Comparison of ENCODE assay signal across 1 cellular context in the genomic region with DNA sequence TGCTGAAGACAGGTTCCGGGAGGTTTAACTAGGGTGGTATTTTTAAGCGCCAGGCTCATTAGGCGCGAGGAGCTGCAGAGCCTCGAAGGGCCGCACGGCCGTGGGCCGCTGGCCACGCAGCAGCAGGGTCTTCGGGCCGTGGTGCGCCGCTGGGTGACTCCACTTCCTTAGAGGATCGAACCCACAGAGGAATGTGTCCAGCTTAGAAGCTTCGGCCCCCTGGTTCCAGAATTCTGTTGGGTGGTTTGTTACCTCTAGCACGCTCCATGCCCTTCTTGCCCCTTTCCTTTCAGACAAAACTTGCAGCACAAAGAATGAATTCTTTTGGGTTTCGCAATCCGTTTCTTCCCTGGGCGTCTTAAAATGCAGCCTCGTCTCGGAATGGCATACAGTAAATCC.
TF ChIP-seq lines count a peak whose summit lies in the region.

No MANE protein-coding gene starts in this region.

TF ChIP-seq in K562, 482 proteins besides CTCF, POLR2A, EP300 and RAD21 (continued from another document):
- TF ChIP-seq, protein P1, sequence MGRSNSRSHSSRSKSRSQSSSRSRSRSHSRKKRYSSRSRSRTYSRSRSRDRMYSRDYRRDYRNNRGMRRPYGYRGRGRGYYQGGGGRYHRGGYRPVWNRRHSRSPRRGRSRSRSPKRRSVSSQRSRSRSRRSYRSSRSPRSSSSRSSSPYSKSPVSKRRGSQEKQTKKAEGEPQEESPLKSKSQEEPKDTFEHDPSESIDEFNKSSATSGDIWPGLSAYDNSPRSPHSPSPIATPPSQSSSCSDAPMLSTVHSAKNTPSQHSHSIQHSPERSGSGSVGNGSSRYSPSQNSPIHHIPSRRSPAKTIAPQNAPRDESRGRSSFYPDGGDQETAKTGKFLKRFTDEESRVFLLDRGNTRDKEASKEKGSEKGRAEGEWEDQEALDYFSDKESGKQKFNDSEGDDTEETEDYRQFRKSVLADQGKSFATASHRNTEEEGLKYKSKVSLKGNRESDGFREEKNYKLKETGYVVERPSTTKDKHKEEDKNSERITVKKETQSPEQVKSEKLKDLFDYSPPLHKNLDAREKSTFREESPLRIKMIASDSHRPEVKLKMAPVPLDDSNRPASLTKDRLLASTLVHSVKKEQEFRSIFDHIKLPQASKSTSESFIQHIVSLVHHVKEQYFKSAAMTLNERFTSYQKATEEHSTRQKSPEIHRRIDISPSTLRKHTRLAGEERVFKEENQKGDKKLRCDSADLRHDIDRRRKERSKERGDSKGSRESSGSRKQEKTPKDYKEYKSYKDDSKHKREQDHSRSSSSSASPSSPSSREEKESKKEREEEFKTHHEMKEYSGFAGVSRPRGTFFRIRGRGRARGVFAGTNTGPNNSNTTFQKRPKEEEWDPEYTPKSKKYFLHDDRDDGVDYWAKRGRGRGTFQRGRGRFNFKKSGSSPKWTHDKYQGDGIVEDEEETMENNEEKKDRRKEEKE (IDR thresholded peaks at IDR 0.05; ENCODE audit: borderline replicate concordance in 1 of 2, control insufficient read depth in 1 of 2, low read depth in 2 of 2, low read length in 1 of 2): no peak
- TF ChIP-seq PURB (CRISPR knock-in tag; IDR thresholded peaks at IDR 0.05; ENCODE audit: low read depth): no peak
- TF ChIP-seq ADNP (tag; IDR thresholded peaks at IDR 0.05): no peak
- TF ChIP-seq, protein P2, sequence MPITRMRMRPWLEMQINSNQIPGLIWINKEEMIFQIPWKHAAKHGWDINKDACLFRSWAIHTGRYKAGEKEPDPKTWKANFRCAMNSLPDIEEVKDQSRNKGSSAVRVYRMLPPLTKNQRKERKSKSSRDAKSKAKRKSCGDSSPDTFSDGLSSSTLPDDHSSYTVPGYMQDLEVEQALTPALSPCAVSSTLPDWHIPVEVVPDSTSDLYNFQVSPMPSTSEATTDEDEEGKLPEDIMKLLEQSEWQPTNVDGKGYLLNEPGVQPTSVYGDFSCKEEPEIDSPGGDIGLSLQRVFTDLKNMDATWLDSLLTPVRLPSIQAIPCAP (CRISPR knock-in tag; IDR thresholded peaks at IDR 0.05; ENCODE audit: borderline replicate concordance): no peak
- no peak for TF ChIP-seq CAMTA2 (CRISPR knock-in tag; conservative IDR thresholded peaks at IDR 0.05)
- TF ChIP-seq, protein P3, sequence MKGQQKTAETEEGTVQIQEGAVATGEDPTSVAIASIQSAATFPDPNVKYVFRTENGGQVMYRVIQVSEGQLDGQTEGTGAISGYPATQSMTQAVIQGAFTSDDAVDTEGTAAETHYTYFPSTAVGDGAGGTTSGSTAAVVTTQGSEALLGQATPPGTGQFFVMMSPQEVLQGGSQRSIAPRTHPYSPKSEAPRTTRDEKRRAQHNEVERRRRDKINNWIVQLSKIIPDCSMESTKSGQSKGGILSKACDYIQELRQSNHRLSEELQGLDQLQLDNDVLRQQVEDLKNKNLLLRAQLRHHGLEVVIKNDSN (CRISPR knock-in tag; IDR thresholded peaks at IDR 0.05): no peak
- TF ChIP-seq PTBP1 (IDR thresholded peaks at IDR 0.05; ENCODE audit: low read depth, low read length): no peak
- no peak for TF ChIP-seq NFRKB (IDR thresholded peaks at IDR 0.05; ENCODE audit: low read depth)
- TF ChIP-seq FOXA3 (CRISPR knock-in tag; conservative IDR thresholded peaks at IDR 0.05 in 1 of 2, IDR thresholded peaks at IDR 0.05 in 1 of 2): no peak
- no peak for TF ChIP-seq SMARCE1 (IDR thresholded peaks at IDR 0.05)
- TF ChIP-seq TAF9B (IDR thresholded peaks at IDR 0.05; ENCODE audit: partially characterized antibody): no peak
- no peak for TF ChIP-seq TBL1XR1 (IDR thresholded peaks at IDR 0.05; ENCODE audit: low read length in 2 of 2)
- TF ChIP-seq SNRNP70 (optimal IDR thresholded peaks at IDR 0.05; ENCODE audit: low read depth, low read length): no peak
- TF ChIP-seq, protein P4, sequence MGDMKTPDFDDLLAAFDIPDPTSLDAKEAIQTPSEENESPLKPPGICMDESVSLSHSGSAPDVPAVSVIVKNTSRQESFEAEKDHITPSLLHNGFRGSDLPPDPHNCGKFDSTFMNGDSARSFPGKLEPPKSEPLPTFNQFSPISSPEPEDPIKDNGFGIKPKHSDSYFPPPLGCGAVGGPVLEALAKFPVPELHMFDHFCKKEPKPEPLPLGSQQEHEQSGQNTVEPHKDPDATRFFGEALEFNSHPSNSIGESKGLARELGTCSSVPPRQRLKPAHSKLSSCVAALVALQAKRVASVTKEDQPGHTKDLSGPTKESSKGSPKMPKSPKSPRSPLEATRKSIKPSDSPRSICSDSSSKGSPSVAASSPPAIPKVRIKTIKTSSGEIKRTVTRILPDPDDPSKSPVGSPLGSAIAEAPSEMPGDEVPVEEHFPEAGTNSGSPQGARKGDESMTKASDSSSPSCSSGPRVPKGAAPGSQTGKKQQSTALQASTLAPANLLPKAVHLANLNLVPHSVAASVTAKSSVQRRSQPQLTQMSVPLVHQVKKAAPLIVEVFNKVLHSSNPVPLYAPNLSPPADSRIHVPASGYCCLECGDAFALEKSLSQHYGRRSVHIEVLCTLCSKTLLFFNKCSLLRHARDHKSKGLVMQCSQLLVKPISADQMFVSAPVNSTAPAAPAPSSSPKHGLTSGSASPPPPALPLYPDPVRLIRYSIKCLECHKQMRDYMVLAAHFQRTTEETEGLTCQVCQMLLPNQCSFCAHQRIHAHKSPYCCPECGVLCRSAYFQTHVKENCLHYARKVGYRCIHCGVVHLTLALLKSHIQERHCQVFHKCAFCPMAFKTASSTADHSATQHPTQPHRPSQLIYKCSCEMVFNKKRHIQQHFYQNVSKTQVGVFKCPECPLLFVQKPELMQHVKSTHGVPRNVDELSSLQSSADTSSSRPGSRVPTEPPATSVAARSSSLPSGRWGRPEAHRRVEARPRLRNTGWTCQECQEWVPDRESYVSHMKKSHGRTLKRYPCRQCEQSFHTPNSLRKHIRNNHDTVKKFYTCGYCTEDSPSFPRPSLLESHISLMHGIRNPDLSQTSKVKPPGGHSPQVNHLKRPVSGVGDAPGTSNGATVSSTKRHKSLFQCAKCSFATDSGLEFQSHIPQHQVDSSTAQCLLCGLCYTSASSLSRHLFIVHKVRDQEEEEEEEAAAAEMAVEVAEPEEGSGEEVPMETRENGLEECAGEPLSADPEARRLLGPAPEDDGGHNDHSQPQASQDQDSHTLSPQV (IDR thresholded peaks at IDR 0.05): 0 out of 2 replicates have a peak, but pooled peaks have one; percentile 34
- TF ChIP-seq RB1 (IDR thresholded peaks at IDR 0.05; ENCODE audit: low read depth): no peak
- TF ChIP-seq, protein P5, sequence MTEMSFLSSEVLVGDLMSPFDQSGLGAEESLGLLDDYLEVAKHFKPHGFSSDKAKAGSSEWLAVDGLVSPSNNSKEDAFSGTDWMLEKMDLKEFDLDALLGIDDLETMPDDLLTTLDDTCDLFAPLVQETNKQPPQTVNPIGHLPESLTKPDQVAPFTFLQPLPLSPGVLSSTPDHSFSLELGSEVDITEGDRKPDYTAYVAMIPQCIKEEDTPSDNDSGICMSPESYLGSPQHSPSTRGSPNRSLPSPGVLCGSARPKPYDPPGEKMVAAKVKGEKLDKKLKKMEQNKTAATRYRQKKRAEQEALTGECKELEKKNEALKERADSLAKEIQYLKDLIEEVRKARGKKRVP (CRISPR knock-in tag; IDR thresholded peaks at IDR 0.05): no peak
- no peak for TF ChIP-seq SETDB1 (IDR thresholded peaks at IDR 0.05; ENCODE audit: low read length)
- no peak for TF ChIP-seq KDM2B (CRISPR knock-in tag; IDR thresholded peaks at IDR 0.05)
- no peak for TF ChIP-seq CHD1 (IDR thresholded peaks at IDR 0.05; ENCODE audit: low read length)
- TF ChIP-seq JUNB (CRISPR knock-in tag; conservative IDR thresholded peaks at IDR 0.05): no peak
- TF ChIP-seq ETV1 (tag; conservative IDR thresholded peaks at IDR 0.05; ENCODE audit: low read depth): 0 out of 2 replicates have a peak, but pooled peaks have one; percentile 1
- no peak for TF ChIP-seq HSF4 (CRISPR knock-in tag; IDR thresholded peaks at IDR 0.05; ENCODE audit: borderline replicate concordance)
- no peak for TF ChIP-seq NCOR1 (IDR thresholded peaks at IDR 0.05)
- TF ChIP-seq ASH1L (IDR thresholded peaks at IDR 0.05; ENCODE audit: borderline replicate concordance, low read depth, partially characterized antibody): peak; percentile 37
- no peak for TF ChIP-seq XRCC5 (IDR thresholded peaks at IDR 0.05; ENCODE audit: low read depth, low read length)
- TF ChIP-seq ZNF436 (CRISPR knock-in tag; IDR thresholded peaks at IDR 0.05): no peak
- peak; percentile 40; the same call in 1 of the 2 replicates for TF ChIP-seq BRD4 (IDR thresholded peaks at IDR 0.05)
- peak; percentile 43; the same call in 1 of the 2 replicates for TF ChIP-seq BACH1 (tag; IDR thresholded peaks at IDR 0.05)
- TF ChIP-seq HMG20A (CRISPR knock-in tag; conservative IDR thresholded peaks at IDR 0.05): no peak
- TF ChIP-seq GATA2 (CRISPR knock-in tag; IDR thresholded peaks at IDR 0.05): no peak
- TF ChIP-seq CHCHD3 (CRISPR knock-in tag; IDR thresholded peaks at IDR 0.05): no peak
- TF ChIP-seq, protein P6, sequence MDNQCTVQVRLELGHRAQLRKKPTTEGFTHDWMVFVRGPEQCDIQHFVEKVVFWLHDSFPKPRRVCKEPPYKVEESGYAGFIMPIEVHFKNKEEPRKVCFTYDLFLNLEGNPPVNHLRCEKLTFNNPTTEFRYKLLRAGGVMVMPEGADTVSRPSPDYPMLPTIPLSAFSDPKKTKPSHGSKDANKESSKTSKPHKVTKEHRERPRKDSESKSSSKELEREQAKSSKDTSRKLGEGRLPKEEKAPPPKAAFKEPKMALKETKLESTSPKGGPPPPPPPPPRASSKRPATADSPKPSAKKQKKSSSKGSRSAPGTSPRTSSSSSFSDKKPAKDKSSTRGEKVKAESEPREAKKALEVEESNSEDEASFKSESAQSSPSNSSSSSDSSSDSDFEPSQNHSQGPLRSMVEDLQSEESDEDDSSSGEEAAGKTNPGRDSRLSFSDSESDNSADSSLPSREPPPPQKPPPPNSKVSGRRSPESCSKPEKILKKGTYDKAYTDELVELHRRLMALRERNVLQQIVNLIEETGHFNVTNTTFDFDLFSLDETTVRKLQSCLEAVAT (IDR thresholded peaks at IDR 0.05): peak; percentile 43 to 57; a peak in 1 of 4 replicates
- TF ChIP-seq, protein P7, sequence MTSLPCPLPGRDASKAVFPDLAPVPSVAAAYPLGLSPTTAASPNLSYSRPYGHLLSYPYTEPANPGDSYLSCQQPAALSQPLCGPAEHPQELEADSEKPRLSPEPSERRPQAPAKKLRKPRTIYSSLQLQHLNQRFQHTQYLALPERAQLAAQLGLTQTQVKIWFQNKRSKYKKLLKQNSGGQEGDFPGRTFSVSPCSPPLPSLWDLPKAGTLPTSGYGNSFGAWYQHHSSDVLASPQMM (CRISPR knock-in tag; IDR thresholded peaks at IDR 0.05): no peak
- no peak for TF ChIP-seq ZC3H8 (IDR thresholded peaks at IDR 0.05)
- no peak for TF ChIP-seq ZKSCAN1 (IDR thresholded peaks at IDR 0.05; ENCODE audit: low read depth, low read length)
- TF ChIP-seq, protein P8, sequence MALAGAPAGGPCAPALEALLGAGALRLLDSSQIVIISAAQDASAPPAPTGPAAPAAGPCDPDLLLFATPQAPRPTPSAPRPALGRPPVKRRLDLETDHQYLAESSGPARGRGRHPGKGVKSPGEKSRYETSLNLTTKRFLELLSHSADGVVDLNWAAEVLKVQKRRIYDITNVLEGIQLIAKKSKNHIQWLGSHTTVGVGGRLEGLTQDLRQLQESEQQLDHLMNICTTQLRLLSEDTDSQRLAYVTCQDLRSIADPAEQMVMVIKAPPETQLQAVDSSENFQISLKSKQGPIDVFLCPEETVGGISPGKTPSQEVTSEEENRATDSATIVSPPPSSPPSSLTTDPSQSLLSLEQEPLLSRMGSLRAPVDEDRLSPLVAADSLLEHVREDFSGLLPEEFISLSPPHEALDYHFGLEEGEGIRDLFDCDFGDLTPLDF (CRISPR knock-in tag; IDR thresholded peaks at IDR 0.05): 0 out of 2 replicates have a peak, but pooled peaks have one; percentile 6
- peak; percentile 39; the same call in 1 of the 2 replicates for TF ChIP-seq PHF8 (IDR thresholded peaks at IDR 0.05; ENCODE audit: borderline replicate concordance, low read length)
- no peak for TF ChIP-seq NELFE (IDR thresholded peaks at IDR 0.05; ENCODE audit: insufficient read depth, insufficient read length)
- no peak for TF ChIP-seq FOXA1 (IDR thresholded peaks at IDR 0.05; ENCODE audit: borderline replicate concordance)
- TF ChIP-seq GABPB2 (CRISPR knock-in tag; conservative IDR thresholded peaks at IDR 0.05): no peak
- TF ChIP-seq, protein P9, sequence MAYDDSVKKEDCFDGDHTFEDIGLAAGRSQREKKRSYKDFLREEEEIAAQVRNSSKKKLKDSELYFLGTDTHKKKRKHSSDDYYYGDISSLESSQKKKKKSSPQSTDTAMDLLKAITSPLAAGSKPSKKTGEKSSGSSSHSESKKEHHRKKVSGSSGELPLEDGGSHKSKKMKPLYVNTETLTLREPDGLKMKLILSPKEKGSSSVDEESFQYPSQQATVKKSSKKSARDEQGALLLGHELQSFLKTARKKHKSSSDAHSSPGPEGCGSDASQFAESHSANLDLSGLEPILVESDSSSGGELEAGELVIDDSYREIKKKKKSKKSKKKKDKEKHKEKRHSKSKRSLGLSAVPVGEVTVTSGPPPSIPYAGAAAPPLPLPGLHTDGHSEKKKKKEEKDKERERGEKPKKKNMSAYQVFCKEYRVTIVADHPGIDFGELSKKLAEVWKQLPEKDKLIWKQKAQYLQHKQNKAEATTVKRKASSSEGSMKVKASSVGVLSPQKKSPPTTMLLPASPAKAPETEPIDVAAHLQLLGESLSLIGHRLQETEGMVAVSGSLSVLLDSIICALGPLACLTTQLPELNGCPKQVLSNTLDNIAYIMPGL (CRISPR knock-in tag; IDR thresholded peaks at IDR 0.05): no peak
- no peak for TF ChIP-seq PTRF (tag; IDR thresholded peaks at IDR 0.05)
- TF ChIP-seq PHB (CRISPR knock-in tag; IDR thresholded peaks at IDR 0.05): no peak
- TF ChIP-seq, protein P10, sequence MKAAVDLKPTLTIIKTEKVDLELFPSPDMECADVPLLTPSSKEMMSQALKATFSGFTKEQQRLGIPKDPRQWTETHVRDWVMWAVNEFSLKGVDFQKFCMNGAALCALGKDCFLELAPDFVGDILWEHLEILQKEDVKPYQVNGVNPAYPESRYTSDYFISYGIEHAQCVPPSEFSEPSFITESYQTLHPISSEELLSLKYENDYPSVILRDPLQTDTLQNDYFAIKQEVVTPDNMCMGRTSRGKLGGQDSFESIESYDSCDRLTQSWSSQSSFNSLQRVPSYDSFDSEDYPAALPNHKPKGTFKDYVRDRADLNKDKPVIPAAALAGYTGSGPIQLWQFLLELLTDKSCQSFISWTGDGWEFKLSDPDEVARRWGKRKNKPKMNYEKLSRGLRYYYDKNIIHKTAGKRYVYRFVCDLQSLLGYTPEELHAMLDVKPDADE (conservative IDR thresholded peaks at IDR 0.05; ENCODE audit: control insufficient read depth, low read depth, low read length): no peak
- peak; percentile 98 for TF ChIP-seq CEBPB (tag; IDR thresholded peaks at IDR 0.05)
TF ChIP-seq in K562: peak in this region for 42.
